8 cellular contexts compared by ENCODE assay signal in genomic region chr7:25856056-25856780, GRCh38.
DNase-seq lines count a peak whose midpoint lies in the region; ATAC-seq and TF ChIP-seq lines count a peak whose summit lies in the region.

No MANE protein-coding gene starts in this region.

- peak overlapping the region in 5 of 10 donors; percentile 28 to 69 (median 52) for H3K27ac ChIP-seq in heart right ventricle
- no peak overlapping the region for H3K27ac ChIP-seq in PC-9
- peak overlapping the region; percentile 89 for H3K27ac ChIP-seq in hepatocyte
- peak overlapping the region; percentile 38 for H3K27ac ChIP-seq in upper lobe of right lung

- TF ChIP-seq CTCF in heart right ventricle (IDR thresholded peaks at IDR 0.05) (peak in 1 of 9 donors; percentile 2), PC-9 (conservative IDR thresholded peaks at IDR 0.05) (no peak), hepatocyte (IDR thresholded peaks at IDR 0.05; ENCODE audit: poor library complexity) (no peak), upper lobe of right lung (IDR thresholded peaks at IDR 0.05) (no peak)

- H4K20me1 ChIP-seq in PC-9 (ENCODE audit: insufficient read depth), result no peaks in the 10 kb centered on the region
- no peaks in the 10 kb centered on the region for H4K20me1 ChIP-seq in hepatocyte (ENCODE audit: insufficient read depth, poor library complexity, severe bottlenecking)

- no peaks in the 10 kb centered on the region for H3K9me3 ChIP-seq in heart right ventricle
- no peaks in the 10 kb centered on the region for H3K9me3 ChIP-seq in PC-9 (ENCODE audit: insufficient read depth, low read depth)
- H3K9me3 ChIP-seq in hepatocyte (ENCODE audit: low read depth), result no peaks in the 10 kb centered on the region
- H3K9me3 ChIP-seq in upper lobe of right lung, result no peaks in the 10 kb centered on the region

- no peaks in the 10 kb centered on the region for H3K36me3 ChIP-seq in heart right ventricle
- no peaks in the 10 kb centered on the region for H3K36me3 ChIP-seq in PC-9 (ENCODE audit: low read depth)
- H3K36me3 ChIP-seq in hepatocyte (replicated peaks; ENCODE audit: insufficient read depth, low read depth), result no peaks in the 10 kb centered on the region
- no peaks in the 10 kb centered on the region for H3K36me3 ChIP-seq in upper lobe of right lung

- CTCF ChIA-PET in PC-9 (lab: Charles Lee), result no interaction called here

- DNase-seq in heart right ventricle, result no peak
- no peak for DNase-seq in left ventricle myocardium superior
- DNase-seq in PC-9, result no peak
- DNase-seq in hepatocyte (ENCODE audit: low spot score), result no peak
- DNase-seq in upper lobe of right lung, result no peak
- no peak for DNase-seq in cerebellar cortex (ENCODE audit: low spot score)
- DNase-seq in left lobe of liver (ENCODE audit: low spot score), result no peak

- H3K4me1 ChIP-seq in heart right ventricle (peaks cover 6 to 57% (median 26%) of the 10 kb centered on the region in 9 donors), PC-9 (replicated peaks; ENCODE audit: insufficient read depth) (0 out of 2 replicates have a peak, but pooled peaks cover 10% of the 10 kb centered on the region), hepatocyte (ENCODE audit: insufficient read depth) (peaks cover 38% of the 10 kb centered on the region), upper lobe of right lung (peaks cover 10% of the 10 kb centered on the region)

- H3K27me3 ChIP-seq in heart right ventricle (peaks cover 47 to 99% (median 98%) of the 10 kb centered on the region in 7 donors), PC-9 (ENCODE audit: insufficient read depth, low read depth) (peaks cover 40% of the 10 kb centered on the region), hepatocyte (no peaks in the 10 kb centered on the region), upper lobe of right lung (peaks cover 98% of the 10 kb centered on the region)

- 13 to 17% methylated on average over 18 of the region's 18 CpGs for WGBS in heart right ventricle, 2 donors
- 9% methylated on average over 18 of the region's 18 CpGs for WGBS in hepatocyte (ENCODE audit: low lambda C conversion rate, missing lambda C conversion rate)

- H3F3A ChIP-seq in PC-9 (ENCODE audit: insufficient read depth, low read depth), result peaks cover under 1% of the 10 kb centered on the region

- H3K79me2 ChIP-seq in PC-9 (ENCODE audit: low read depth) (no peaks in the 10 kb centered on the region), hepatocyte (peaks cover 5% of the 10 kb centered on the region)

- no TSS peak for BruUV-seq in PC-9 (replicated peaks; lab: Mats Ljungman, UMichigan)

- H3K4me2 ChIP-seq in PC-9, result peak overlapping the region; percentile 69
- peak overlapping the region; percentile 78 for H3K4me2 ChIP-seq in hepatocyte

- intact Hi-C loops in heart right ventricle (cut with DNase I) (loop anchor here in 2 of 10 donors (10.0 kb wide), 2 partner anchors 591 to 1299 kb away; partner anchors contain the start of genes HOXA3 (in 1 of the 2) and HOXA7 (in 1 of the 2)), left ventricle myocardium superior (cut with micrococcal nuclease) (no loop called here), PC-9 (cut with micrococcal nuclease; ENCODE audit: unreplicated experiment) (no loop called here), upper lobe of right lung (cut with DNase I) (no loop called here)

- ATAC-seq in heart right ventricle (peak in 2 of 8 donors; percentile 1 to 3), left ventricle myocardium superior (no peak), upper lobe of right lung (no peak), HG03097 (IDR thresholded peaks at IDR 0.05; ENCODE audit: low FRiP score, unreplicated experiment) (no peak), left lobe of liver (no peak)

- H3K4me3 ChIP-seq in heart right ventricle, result peak overlapping the region in 9 of 10 donors; percentile 17 to 52 (median 45)
- peak overlapping the region; percentile 34; the same call in 1 of the 2 replicates for H3K4me3 ChIP-seq in PC-9
- H3K4me3 ChIP-seq in hepatocyte, result peak overlapping the region; percentile 8
- peak overlapping the region; percentile 46 for H3K4me3 ChIP-seq in upper lobe of right lung

- H3K9me2 ChIP-seq in PC-9 (ENCODE audit: insufficient read depth), result no peaks in the 10 kb centered on the region
- H3K9me2 ChIP-seq in hepatocyte (replicated peaks; ENCODE audit: insufficient read depth), result no peaks in the 10 kb centered on the region

- POLR2A ChIA-PET in PC-9 (lab: Charles Lee; ENCODE audit: unreplicated experiment), result no interaction called here

- H2AFZ ChIP-seq in PC-9 (peak overlapping the region; percentile 63; the same call in 1 of the 2 replicates), hepatocyte (peak overlapping the region; percentile 9)
